ENCODE assay signal across 11 cellular contexts in genomic region chr22:20239951-20240773, GRCh38. TPM values are rescaled to one million over a fixed set of nuclear protein-coding genes. Genes with fewer than 3 reads are reported as not detected.
A peak's percentile ranks its signal among the peaks of the same experiment; 100 is the strongest.
DNase-seq lines count a peak whose midpoint lies in the region; ATAC-seq and TF ChIP-seq lines count a peak whose summit lies in the region.
"Had no signal": no experiment of that assay in that cellular context is flagged by ENCODE, and none has a peak within 500 bp of the region (broad histone marks: within the 10 kb centered on the region; RNA-seq: fewer than 3 reads in every experiment).

No MANE protein-coding gene starts in this region.

- no peak for ATAC-seq in HG02885 (IDR thresholded peaks at IDR 0.05; ENCODE audit: poor library complexity, unreplicated experiment)
- no peak for ATAC-seq in left lobe of liver

- no peak overlapping the region for H3K4me3 Mint-ChIP-seq in endodermal cell
- H3K4me3 Mint-ChIP-seq in neural progenitor cell, result peak overlapping the region; percentile 10

- no peak overlapping the region for H3K4me2 ChIP-seq in neural progenitor cell

- H3K27me3 ChIP-seq in endodermal cell (ENCODE audit: control insufficient read depth, insufficient read depth, low read length, poor library complexity, severe bottlenecking) (no peaks in the 10 kb centered on the region), neural progenitor cell (no peaks in the 10 kb centered on the region), ascending aorta (no peaks in the 10 kb centered on the region)

- H3K9ac ChIP-seq in endodermal cell (ENCODE audit: extremely low read depth, low read length, poor library complexity, severe bottlenecking) (no peak overlapping the region), neural progenitor cell (no peak overlapping the region)

- no peaks in the 10 kb centered on the region for H3K27me3 Mint-ChIP-seq in endodermal cell (ENCODE audit: insufficient read depth)
- peaks cover 15% of the 10 kb centered on the region for H3K27me3 Mint-ChIP-seq in neural progenitor cell (ENCODE audit: insufficient read depth, low read depth)

- peaks cover 4% of the 10 kb centered on the region for H3K36me3 ChIP-seq in endodermal cell (ENCODE audit: control insufficient read depth, insufficient read depth, low read length)
- H3K36me3 ChIP-seq in neural progenitor cell, result no peaks in the 10 kb centered on the region
- H3K36me3 ChIP-seq in ascending aorta, result no peaks in the 10 kb centered on the region

- H3K36me3 Mint-ChIP-seq in endodermal cell (ENCODE audit: low read depth) (peaks cover 3% of the 10 kb centered on the region), neural progenitor cell (peaks cover 3% of the 10 kb centered on the region)

- no peaks in the 10 kb centered on the region for H3K79me2 ChIP-seq in neural progenitor cell (ENCODE audit: low read depth)

- H3K4me1 Mint-ChIP-seq in endodermal cell (peaks cover 21% of the 10 kb centered on the region), neural progenitor cell (peaks cover 37% of the 10 kb centered on the region)

- peaks cover 6% of the 10 kb centered on the region for H3F3A ChIP-seq in neural progenitor cell (ENCODE audit: low read depth)

- H3K4me3 ChIP-seq in endodermal cell (ENCODE audit: low read length), result no peak overlapping the region
- no peak overlapping the region for H3K4me3 ChIP-seq in neural progenitor cell
- no peak overlapping the region for H3K4me3 ChIP-seq in ascending aorta
- H3K4me3 ChIP-seq: GM12878 had no signal

- H4K20me1 ChIP-seq in neural progenitor cell (ENCODE audit: low read depth), result peaks cover 15% of the 10 kb centered on the region

- H2AFZ ChIP-seq in neural progenitor cell (replicated peaks), result no peak overlapping the region

- H3K9me3 Mint-ChIP-seq in endodermal cell (no peaks in the 10 kb centered on the region), neural progenitor cell (no peaks in the 10 kb centered on the region)

- H3K27ac Mint-ChIP-seq in endodermal cell (peak overlapping the region; percentile 59), neural progenitor cell (peak overlapping the region; percentile 98)

- 58 to 79% methylated on average over 3 to 19 of the region's 22 CpGs for WGBS in endodermal cell (ENCODE audit: insufficient coverage in 1 of 2, insufficient read length in 1 of 2), 2 experiments

- peaks cover 17% of the 10 kb centered on the region for H3K4me1 ChIP-seq in endodermal cell (ENCODE audit: control insufficient read depth, insufficient read depth, low read length)
- peaks cover 23% of the 10 kb centered on the region for H3K4me1 ChIP-seq in neural progenitor cell
- H3K4me1 ChIP-seq in ascending aorta, result peaks cover 0 to 26% of the 10 kb centered on the region in 2 donors

- peak; percentile 78 for DNase-seq in DMS 273 treated with DMSO at 0.1 percent for 48 hours (lab: John Stamatoyannopoulos, UW)
- peak; percentile 73 for DNase-seq in NCI-H69 (lab: John Stamatoyannopoulos, UW)
- DNase-seq in endodermal cell, result no peak
- peak; percentile 52 for DNase-seq in neural progenitor cell (ENCODE audit: low spot score)
- DNase-seq in ascending aorta (ENCODE audit: low spot score in 2 of 2), result no peak
- no peak for DNase-seq in left lobe of liver (ENCODE audit: low spot score)
- DNase-seq in NCI-H128 (lab: John Stamatoyannopoulos, UW; ENCODE audit: unreplicated experiment), result no peak
- DNase-seq: islet precursor cell, MM.1S had no signal

- TF ChIP-seq CTCF in endodermal cell (conservative IDR thresholded peaks at IDR 0.05) (no peak), neural progenitor cell (IDR thresholded peaks at IDR 0.05) (no peak), ascending aorta (IDR thresholded peaks at IDR 0.05) (no peak)

- intact Hi-C loops in ascending aorta (cut with DNase I), result no loop called here

- H3K27ac ChIP-seq in endodermal cell (ENCODE audit: low read depth, low read length) (peak overlapping the region; percentile 95), neural progenitor cell (no peak overlapping the region), ascending aorta (no peak overlapping the region)

- no peaks in the 10 kb centered on the region for H3K9me3 ChIP-seq in endodermal cell (ENCODE audit: control insufficient read depth, low read length)
- H3K9me3 ChIP-seq in neural progenitor cell (ENCODE audit: low read depth), result no peaks in the 10 kb centered on the region
- H3K9me3 ChIP-seq in ascending aorta, result no peaks in the 10 kb centered on the region

RNA-seq across cellular contexts. Expression of gene RTN4R, which starts 28.0 kb away (rescaled TPM):
- total RNA-seq in endodermal cell (10 to 100 TPM; 12.8 to 17.7 TPM), neural progenitor cell (ENCODE audit: low replicate concordance) (6.3 and 20.9 TPM in 2 replicates), ascending aorta (0.43 TPM), left lobe of liver (10.9 TPM)
- 28.2 TPM for polyA plus RNA-seq in endodermal cell (2013, experiment 1 of 2)
- 24.1 TPM for polyA plus RNA-seq in endodermal cell (2013, experiment 2 of 2)

Comparison
In these comparisons a context has a peak if more than half of its experiments do, and no peak if none do; other contexts are left out.
1. DNase-seq: peak in DMS 273 treated with DMSO at 0.1 percent for 48 hours (single experiment), NCI-H69 (single experiment) and neural progenitor cell (single experiment); none in endodermal cell (single experiment), ascending aorta (0 of 2), left lobe of liver (single experiment) and NCI-H128 (single experiment).